In genomic region chr1:24186031-24186710, GRCh38 we compare ENCODE assay signal across 12 cellular contexts. TPM values are rescaled to one million over a fixed set of nuclear protein-coding genes. Genes with fewer than 3 reads are reported as not detected.
DNase-seq lines count a peak whose midpoint lies in the region; ATAC-seq and TF ChIP-seq lines count a peak whose summit lies in the region.
"Had no signal": no experiment of that assay in that cellular context is flagged by ENCODE, and none has a peak within 500 bp of the region (broad histone marks: within the 10 kb centered on the region; RNA-seq: fewer than 3 reads in every experiment).

No MANE protein-coding gene starts in this region.

- ATAC-seq in CD4-positive, CD25-positive, alpha-beta regulatory T cell (ENCODE audit: low read depth in 2 of 2) = no peak
- no peak for ATAC-seq in naive thymus-derived CD8-positive, alpha-beta T cell
- ATAC-seq in GM21528 (IDR thresholded peaks at IDR 0.05; ENCODE audit: low FRiP score, unreplicated experiment) = no peak

- H2AFZ ChIP-seq in Karpas-422 (ENCODE audit: low read length) = peak overlapping the region; percentile 80; the same call in 1 of the 2 replicates

- no peak for DNase-seq in CD4-positive, CD25-positive, alpha-beta regulatory T cell
- no peak for DNase-seq in Karpas-422
- no peak for DNase-seq in chondrocyte (ENCODE audit: low spot score)
- DNase-seq in naive thymus-derived CD8-positive, alpha-beta T cell = no peak
- no peak for DNase-seq in effector CD4-positive, alpha-beta T cell
- DNase-seq in OCI-M1 (lab: John Stamatoyannopoulos, UW) = no peak
- no peak for DNase-seq in activated CD4-positive, alpha-beta T cell treated with anti-CD3 and anti-CD28 coated beads for 48 hours
- DNase-seq: HCEC 1CT had no signal

- H3K9me2 ChIP-seq in Karpas-422 (replicated peaks; ENCODE audit: insufficient read depth, low read length) = no peaks in the 10 kb centered on the region

- H3K4me1 ChIP-seq in CD4-positive, CD25-positive, alpha-beta regulatory T cell (ENCODE audit: control insufficient read depth, insufficient read depth, low read length, poor library complexity, severe bottlenecking) = peaks cover 24% of the 10 kb centered on the region
- H3K4me1 ChIP-seq in Karpas-422 (ENCODE audit: low read length) = peaks cover 74% of the 10 kb centered on the region

- H3K9me3 Mint-ChIP-seq in CD4-positive, CD25-positive, alpha-beta regulatory T cell = peaks cover 0 to 2% (median 0%) of the 10 kb centered on the region in 7 donors
- H3K9me3 Mint-ChIP-seq in chondrocyte (ENCODE audit: low read depth) = peaks cover 1% of the 10 kb centered on the region
- peaks cover 0 to under 1% (median 0%) of the 10 kb centered on the region in 9 donors for H3K9me3 Mint-ChIP-seq in naive thymus-derived CD8-positive, alpha-beta T cell
- H3K9me3 Mint-ChIP-seq: dendritic cell treated with granulocyte-macrophage colony-stimulating factor and Interleukin-4, amounts not matched to agents 40 ng/mL and 50 ng/mL, for 4 days had no signal

- H3K9me3 ChIP-seq in CD4-positive, CD25-positive, alpha-beta regulatory T cell (ENCODE audit: control insufficient read depth in 2 of 2, low read length in 2 of 2) = no peaks in the 10 kb centered on the region
- no peaks in the 10 kb centered on the region for H3K9me3 ChIP-seq in Karpas-422 (ENCODE audit: low read length)

- peak overlapping the region; percentile 92 for H3K9ac ChIP-seq in Karpas-422 (ENCODE audit: low read length)

- H3K4me2 ChIP-seq in Karpas-422 (ENCODE audit: low read depth, low read length, poor library complexity, severe bottlenecking) = peak overlapping the region; percentile 95

- no peak for TF ChIP-seq CTCF in chondrocyte (IDR thresholded peaks at IDR 0.05)

- H3K27me3 ChIP-seq in CD4-positive, CD25-positive, alpha-beta regulatory T cell (ENCODE audit: control insufficient read depth, insufficient read depth, low read length) = no peaks in the 10 kb centered on the region
- no peaks in the 10 kb centered on the region for H3K27me3 ChIP-seq in Karpas-422 (ENCODE audit: low read length)

- peak overlapping the region; percentile 62 for H3K4me3 ChIP-seq in CD4-positive, CD25-positive, alpha-beta regulatory T cell (ENCODE audit: low read depth, low read length)
- peak overlapping the region; percentile 84 for H3K4me3 ChIP-seq in Karpas-422 (ENCODE audit: low read length)

- peak overlapping the region in 2 of 3 donors; percentile 77 to 83 for H3K27ac Mint-ChIP-seq in CD4-positive, CD25-positive, alpha-beta regulatory T cell
- H3K27ac Mint-ChIP-seq in chondrocyte (ENCODE audit: unreplicated experiment) = no peak overlapping the region
- peak overlapping the region; percentile 63 to 90 (median 79) for H3K27ac Mint-ChIP-seq in naive thymus-derived CD8-positive, alpha-beta T cell
- H3K27ac Mint-ChIP-seq: dendritic cell treated with granulocyte-macrophage colony-stimulating factor and Interleukin-4, amounts not matched to agents 40 ng/mL and 50 ng/mL, for 4 days had no signal

- H3K27ac ChIP-seq in CD4-positive, CD25-positive, alpha-beta regulatory T cell (ENCODE audit: insufficient read depth, low read length, poor library complexity, severe bottlenecking) = no peak overlapping the region
- peak overlapping the region; percentile 80 for H3K27ac ChIP-seq in Karpas-422 (ENCODE audit: low read length)

- peaks cover 3% of the 10 kb centered on the region for H3K36me3 Mint-ChIP-seq in CD4-positive, CD25-positive, alpha-beta regulatory T cell
- H3K36me3 Mint-ChIP-seq in chondrocyte (ENCODE audit: low read depth) = peaks cover 2% of the 10 kb centered on the region
- peaks cover 0 to 2% (median 2%) of the 10 kb centered on the region in 3 donors for H3K36me3 Mint-ChIP-seq in naive thymus-derived CD8-positive, alpha-beta T cell

- no peaks in the 10 kb centered on the region for H3K27me3 Mint-ChIP-seq in CD4-positive, CD25-positive, alpha-beta regulatory T cell
- H3K27me3 Mint-ChIP-seq in chondrocyte (ENCODE audit: low read depth) = peaks cover 8% of the 10 kb centered on the region
- H3K27me3 Mint-ChIP-seq in naive thymus-derived CD8-positive, alpha-beta T cell = peaks cover 0 to 2% (median 0%) of the 10 kb centered on the region in 5 donors

- H3K79me2 ChIP-seq in Karpas-422 (ENCODE audit: low read length) = peaks cover 37% of the 10 kb centered on the region

- H4K20me1 ChIP-seq in Karpas-422 (ENCODE audit: insufficient read depth, low read depth, low read length) = no peaks in the 10 kb centered on the region

- POLR2A ChIA-PET in naive thymus-derived CD8-positive, alpha-beta T cell (lab: Charles Lee) = interaction anchor here (2.2 kb wide), 1 partner anchor 456 kb away, joined by 8 read pairs; no protein-coding TSS in a partner anchor

- peak overlapping the region; percentile 84 to 94 (median 87) for H3K4me3 Mint-ChIP-seq in CD4-positive, CD25-positive, alpha-beta regulatory T cell
- peak overlapping the region; percentile 53 for H3K4me3 Mint-ChIP-seq in chondrocyte (ENCODE audit: unreplicated experiment)
- H3K4me3 Mint-ChIP-seq in naive thymus-derived CD8-positive, alpha-beta T cell = peak overlapping the region; percentile 70 to 90 (median 88)
- H3K4me3 Mint-ChIP-seq: dendritic cell treated with granulocyte-macrophage colony-stimulating factor and Interleukin-4, amounts not matched to agents 40 ng/mL and 50 ng/mL, for 4 days had no signal

- peaks cover 14 to 41% (median 24%) of the 10 kb centered on the region in 4 donors for H3K4me1 Mint-ChIP-seq in CD4-positive, CD25-positive, alpha-beta regulatory T cell
- peaks cover 5% of the 10 kb centered on the region for H3K4me1 Mint-ChIP-seq in chondrocyte (ENCODE audit: low read depth)
- peaks cover 14 to 58% (median 45%) of the 10 kb centered on the region in 4 donors for H3K4me1 Mint-ChIP-seq in naive thymus-derived CD8-positive, alpha-beta T cell

- no peaks in the 10 kb centered on the region for H3K36me3 ChIP-seq in CD4-positive, CD25-positive, alpha-beta regulatory T cell (ENCODE audit: control insufficient read depth, insufficient read depth, low read length)
- H3K36me3 ChIP-seq in Karpas-422 (ENCODE audit: insufficient read depth, low read length) = no peaks in the 10 kb centered on the region

RNA-seq across cellular contexts. Expression of gene IFNLR1, which starts 0.9 kb away (rescaled TPM):
- 2.8 TPM for total RNA-seq in CD4-positive, CD25-positive, alpha-beta regulatory T cell
- polyA plus RNA-seq in CD4-positive, CD25-positive, alpha-beta regulatory T cell = 1 to 10 TPM in 1 of 4 donors, under 1 TPM in 3; 0.36 to 1.4 (median 0.59) TPM
- total RNA-seq in Karpas-422 (2014; rRNA removed; shearing (Covaris generic); ENCODE audit: low replicate concordance) = 17.7 and 18.1 TPM in 2 replicates
- total RNA-seq in chondrocyte = 0.12 to 0.22 TPM in 2 of 3 replicates, not detected in the other
- 1 to 10 TPM; 4.6 to 5.5 TPM for total RNA-seq in naive thymus-derived CD8-positive, alpha-beta T cell
- polyA plus RNA-seq in naive thymus-derived CD8-positive, alpha-beta T cell = 1 to 10 TPM in 1 of 3 donors, under 1 TPM in 2; 0.77 to 2.2 (median 0.82) TPM
- total RNA-seq: pulmonary artery endothelial cell had no signal

RNA-seq across cellular contexts. Expression of gene IL22RA1, which starts 43.2 kb away (rescaled TPM):
- not detected for total RNA-seq in CD4-positive, CD25-positive, alpha-beta regulatory T cell
- polyA plus RNA-seq in CD4-positive, CD25-positive, alpha-beta regulatory T cell = not detected
- not detected in 2 replicates for total RNA-seq in Karpas-422 (2014; rRNA removed; shearing (Covaris generic); ENCODE audit: low replicate concordance)
- not detected in 3 replicates for total RNA-seq in chondrocyte
- total RNA-seq in naive thymus-derived CD8-positive, alpha-beta T cell = not detected
- not detected for polyA plus RNA-seq in naive thymus-derived CD8-positive, alpha-beta T cell
- total RNA-seq: pulmonary artery endothelial cell, temporal lobe had no signal
